Comparison of ENCODE assay signal across 1 cellular context in the genomic region with DNA sequence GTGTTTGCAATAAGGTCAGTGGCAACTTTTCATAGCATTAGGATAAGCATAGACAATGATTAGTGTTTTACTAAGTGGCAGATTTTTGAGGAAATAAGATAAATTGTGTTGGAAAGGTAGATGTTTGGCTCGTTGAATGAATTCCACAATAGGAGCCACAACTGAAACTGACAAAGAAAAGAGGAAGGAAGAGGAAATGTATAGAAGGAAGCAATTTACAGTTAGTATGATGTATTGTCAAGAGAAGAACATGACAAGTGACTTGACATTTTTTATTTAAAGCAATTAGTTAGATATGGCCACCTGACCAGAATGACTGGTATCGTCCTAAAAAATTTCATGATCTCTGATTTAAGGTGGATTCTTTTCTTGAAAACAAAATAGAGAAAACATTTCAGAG.
TF ChIP-seq lines count a peak whose summit lies in the region.

No MANE protein-coding gene starts in this region.

TF ChIP-seq in K562, 482 proteins besides CTCF, POLR2A, EP300 and RAD21 (continues in another document):
- no peak for TF ChIP-seq RBM34 (IDR thresholded peaks at IDR 0.05; ENCODE audit: borderline replicate concordance, insufficient read depth, low read length)
- peak; percentile 95 for TF ChIP-seq MAFG (tag; conservative IDR thresholded peaks at IDR 0.05)
- TF ChIP-seq ZKSCAN8 (CRISPR knock-in tag; IDR thresholded peaks at IDR 0.05): no peak
- TF ChIP-seq POLR2AphosphoS5 (IDR thresholded peaks at IDR 0.05; ENCODE audit: control insufficient read depth, insufficient read depth, low read depth, low read length): no peak
- no peak for TF ChIP-seq TAF9B (IDR thresholded peaks at IDR 0.05; ENCODE audit: partially characterized antibody)
- TF ChIP-seq BHLHE40 (IDR thresholded peaks at IDR 0.05; ENCODE audit: low read length): no peak
- TF ChIP-seq NBN (IDR thresholded peaks at IDR 0.05; ENCODE audit: low read depth): no peak
- no peak for TF ChIP-seq XRCC5 (IDR thresholded peaks at IDR 0.05; ENCODE audit: low read depth, low read length)
- no peak for TF ChIP-seq ELF1 (tag; IDR thresholded peaks at IDR 0.05)
- no peak for TF ChIP-seq BACH1 (tag; IDR thresholded peaks at IDR 0.05)
- TF ChIP-seq SREBF1 (IDR thresholded peaks at IDR 0.05; ENCODE audit: borderline replicate concordance, low read depth, low read length): no peak
- TF ChIP-seq, protein P1, sequence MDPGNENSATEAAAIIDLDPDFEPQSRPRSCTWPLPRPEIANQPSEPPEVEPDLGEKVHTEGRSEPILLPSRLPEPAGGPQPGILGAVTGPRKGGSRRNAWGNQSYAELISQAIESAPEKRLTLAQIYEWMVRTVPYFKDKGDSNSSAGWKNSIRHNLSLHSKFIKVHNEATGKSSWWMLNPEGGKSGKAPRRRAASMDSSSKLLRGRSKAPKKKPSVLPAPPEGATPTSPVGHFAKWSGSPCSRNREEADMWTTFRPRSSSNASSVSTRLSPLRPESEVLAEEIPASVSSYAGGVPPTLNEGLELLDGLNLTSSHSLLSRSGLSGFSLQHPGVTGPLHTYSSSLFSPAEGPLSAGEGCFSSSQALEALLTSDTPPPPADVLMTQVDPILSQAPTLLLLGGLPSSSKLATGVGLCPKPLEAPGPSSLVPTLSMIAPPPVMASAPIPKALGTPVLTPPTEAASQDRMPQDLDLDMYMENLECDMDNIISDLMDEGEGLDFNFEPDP (CRISPR knock-in tag; IDR thresholded peaks at IDR 0.05): no peak
- TF ChIP-seq ERF (CRISPR knock-in tag; IDR thresholded peaks at IDR 0.05): no peak
- no peak for TF ChIP-seq EP400 (IDR thresholded peaks at IDR 0.05)
- 0 out of 2 replicates have a peak, but pooled peaks have one; percentile 49 for TF ChIP-seq ZNF79 (CRISPR knock-in tag; IDR thresholded peaks at IDR 0.05; ENCODE audit: low read depth)
- no peak for TF ChIP-seq ETS2 (tag; IDR thresholded peaks at IDR 0.05; ENCODE audit: borderline replicate concordance, poor library complexity, severe bottlenecking)
- no peak for TF ChIP-seq ZNF76 (CRISPR knock-in tag; IDR thresholded peaks at IDR 0.05; ENCODE audit: borderline replicate concordance)
- TF ChIP-seq BRD9 (IDR thresholded peaks at IDR 0.05; ENCODE audit: low read depth, partially characterized antibody): no peak
- TF ChIP-seq PCBP1 (IDR thresholded peaks at IDR 0.05; ENCODE audit: low read depth, low read length, poor library complexity, severe bottlenecking): no peak
- TF ChIP-seq, protein P2, sequence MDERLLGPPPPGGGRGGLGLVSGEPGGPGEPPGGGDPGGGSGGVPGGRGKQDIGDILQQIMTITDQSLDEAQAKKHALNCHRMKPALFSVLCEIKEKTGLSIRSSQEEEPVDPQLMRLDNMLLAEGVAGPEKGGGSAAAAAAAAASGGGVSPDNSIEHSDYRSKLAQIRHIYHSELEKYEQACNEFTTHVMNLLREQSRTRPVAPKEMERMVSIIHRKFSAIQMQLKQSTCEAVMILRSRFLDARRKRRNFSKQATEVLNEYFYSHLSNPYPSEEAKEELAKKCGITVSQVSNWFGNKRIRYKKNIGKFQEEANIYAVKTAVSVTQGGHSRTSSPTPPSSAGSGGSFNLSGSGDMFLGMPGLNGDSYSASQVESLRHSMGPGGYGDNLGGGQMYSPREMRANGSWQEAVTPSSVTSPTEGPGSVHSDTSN (CRISPR knock-in tag; IDR thresholded peaks at IDR 0.05; ENCODE audit: low read depth): no peak
- TF ChIP-seq, protein P2 (tag; conservative IDR thresholded peaks at IDR 0.05; ENCODE audit: low read depth): peak; percentile 86
- TF ChIP-seq CBFB (CRISPR knock-in tag; IDR thresholded peaks at IDR 0.05): no peak
- peak; percentile 19; the same call in 1 of the 2 replicates for TF ChIP-seq C11orf30 (IDR thresholded peaks at IDR 0.05; ENCODE audit: low read depth)
- no peak for TF ChIP-seq TAF7 (tag; IDR thresholded peaks at IDR 0.05)
- TF ChIP-seq POLR2H (tag; IDR thresholded peaks at IDR 0.05; ENCODE audit: low read depth): no peak
- TF ChIP-seq MXI1 (IDR thresholded peaks at IDR 0.05; ENCODE audit: low read depth, low read length): no peak
- no peak for TF ChIP-seq PYGO2 (tag; IDR thresholded peaks at IDR 0.05)
- no peak for TF ChIP-seq FIP1L1 (IDR thresholded peaks at IDR 0.05; ENCODE audit: low read depth, low read length, poor library complexity, severe bottlenecking)
- TF ChIP-seq HDGF (IDR thresholded peaks at IDR 0.05): no peak
- TF ChIP-seq HOXB6 (CRISPR knock-in tag; IDR thresholded peaks at IDR 0.05; ENCODE audit: borderline replicate concordance): no peak
- TF ChIP-seq ETV1 (tag; conservative IDR thresholded peaks at IDR 0.05; ENCODE audit: low read depth): peak; percentile 19; the same call in 1 of the 2 replicates
- TF ChIP-seq NFE2 (IDR thresholded peaks at IDR 0.05; ENCODE audit: low read depth): peak; percentile 74
- TF ChIP-seq, protein P3, sequence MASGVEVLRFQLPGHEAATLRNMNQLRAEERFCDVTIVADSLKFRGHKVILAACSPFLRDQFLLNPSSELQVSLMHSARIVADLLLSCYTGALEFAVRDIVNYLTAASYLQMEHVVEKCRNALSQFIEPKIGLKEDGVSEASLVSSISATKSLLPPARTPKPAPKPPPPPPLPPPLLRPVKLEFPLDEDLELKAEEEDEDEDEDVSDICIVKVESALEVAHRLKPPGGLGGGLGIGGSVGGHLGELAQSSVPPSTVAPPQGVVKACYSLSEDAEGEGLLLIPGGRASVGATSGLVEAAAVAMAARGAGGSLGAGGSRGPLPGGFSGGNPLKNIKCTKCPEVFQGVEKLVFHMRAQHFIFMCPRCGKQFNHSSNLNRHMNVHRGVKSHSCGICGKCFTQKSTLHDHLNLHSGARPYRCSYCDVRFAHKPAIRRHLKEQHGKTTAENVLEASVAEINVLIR (CRISPR knock-in tag; IDR thresholded peaks at IDR 0.05): no peak
- no peak for TF ChIP-seq RBM17 (IDR thresholded peaks at IDR 0.05; ENCODE audit: borderline replicate concordance, low read depth, low read length)
- peak; percentile 12; the same call in 1 of the 2 replicates for TF ChIP-seq NFE2L1 (tag; IDR thresholded peaks at IDR 0.05; ENCODE audit: borderline replicate concordance, low read depth)
- TF ChIP-seq RBFOX2 (IDR thresholded peaks at IDR 0.05; ENCODE audit: low read depth, low read length): no peak
- TF ChIP-seq, protein P4, sequence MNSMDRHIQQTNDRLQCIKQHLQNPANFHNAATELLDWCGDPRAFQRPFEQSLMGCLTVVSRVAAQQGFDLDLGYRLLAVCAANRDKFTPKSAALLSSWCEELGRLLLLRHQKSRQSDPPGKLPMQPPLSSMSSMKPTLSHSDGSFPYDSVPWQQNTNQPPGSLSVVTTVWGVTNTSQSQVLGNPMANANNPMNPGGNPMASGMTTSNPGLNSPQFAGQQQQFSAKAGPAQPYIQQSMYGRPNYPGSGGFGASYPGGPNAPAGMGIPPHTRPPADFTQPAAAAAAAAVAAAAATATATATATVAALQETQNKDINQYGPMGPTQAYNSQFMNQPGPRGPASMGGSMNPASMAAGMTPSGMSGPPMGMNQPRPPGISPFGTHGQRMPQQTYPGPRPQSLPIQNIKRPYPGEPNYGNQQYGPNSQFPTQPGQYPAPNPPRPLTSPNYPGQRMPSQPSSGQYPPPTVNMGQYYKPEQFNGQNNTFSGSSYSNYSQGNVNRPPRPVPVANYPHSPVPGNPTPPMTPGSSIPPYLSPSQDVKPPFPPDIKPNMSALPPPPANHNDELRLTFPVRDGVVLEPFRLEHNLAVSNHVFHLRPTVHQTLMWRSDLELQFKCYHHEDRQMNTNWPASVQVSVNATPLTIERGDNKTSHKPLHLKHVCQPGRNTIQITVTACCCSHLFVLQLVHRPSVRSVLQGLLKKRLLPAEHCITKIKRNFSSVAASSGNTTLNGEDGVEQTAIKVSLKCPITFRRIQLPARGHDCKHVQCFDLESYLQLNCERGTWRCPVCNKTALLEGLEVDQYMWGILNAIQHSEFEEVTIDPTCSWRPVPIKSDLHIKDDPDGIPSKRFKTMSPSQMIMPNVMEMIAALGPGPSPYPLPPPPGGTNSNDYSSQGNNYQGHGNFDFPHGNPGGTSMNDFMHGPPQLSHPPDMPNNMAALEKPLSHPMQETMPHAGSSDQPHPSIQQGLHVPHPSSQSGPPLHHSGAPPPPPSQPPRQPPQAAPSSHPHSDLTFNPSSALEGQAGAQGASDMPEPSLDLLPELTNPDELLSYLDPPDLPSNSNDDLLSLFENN (IDR thresholded peaks at IDR 0.05; ENCODE audit: low read depth in 2 of 2, low read length in 2 of 2): no peak
- 0 out of 2 replicates have a peak, but pooled peaks have one; percentile 25 for TF ChIP-seq GABPA (tag; conservative IDR thresholded peaks at IDR 0.05; ENCODE audit: low read depth)
- TF ChIP-seq, protein P5, sequence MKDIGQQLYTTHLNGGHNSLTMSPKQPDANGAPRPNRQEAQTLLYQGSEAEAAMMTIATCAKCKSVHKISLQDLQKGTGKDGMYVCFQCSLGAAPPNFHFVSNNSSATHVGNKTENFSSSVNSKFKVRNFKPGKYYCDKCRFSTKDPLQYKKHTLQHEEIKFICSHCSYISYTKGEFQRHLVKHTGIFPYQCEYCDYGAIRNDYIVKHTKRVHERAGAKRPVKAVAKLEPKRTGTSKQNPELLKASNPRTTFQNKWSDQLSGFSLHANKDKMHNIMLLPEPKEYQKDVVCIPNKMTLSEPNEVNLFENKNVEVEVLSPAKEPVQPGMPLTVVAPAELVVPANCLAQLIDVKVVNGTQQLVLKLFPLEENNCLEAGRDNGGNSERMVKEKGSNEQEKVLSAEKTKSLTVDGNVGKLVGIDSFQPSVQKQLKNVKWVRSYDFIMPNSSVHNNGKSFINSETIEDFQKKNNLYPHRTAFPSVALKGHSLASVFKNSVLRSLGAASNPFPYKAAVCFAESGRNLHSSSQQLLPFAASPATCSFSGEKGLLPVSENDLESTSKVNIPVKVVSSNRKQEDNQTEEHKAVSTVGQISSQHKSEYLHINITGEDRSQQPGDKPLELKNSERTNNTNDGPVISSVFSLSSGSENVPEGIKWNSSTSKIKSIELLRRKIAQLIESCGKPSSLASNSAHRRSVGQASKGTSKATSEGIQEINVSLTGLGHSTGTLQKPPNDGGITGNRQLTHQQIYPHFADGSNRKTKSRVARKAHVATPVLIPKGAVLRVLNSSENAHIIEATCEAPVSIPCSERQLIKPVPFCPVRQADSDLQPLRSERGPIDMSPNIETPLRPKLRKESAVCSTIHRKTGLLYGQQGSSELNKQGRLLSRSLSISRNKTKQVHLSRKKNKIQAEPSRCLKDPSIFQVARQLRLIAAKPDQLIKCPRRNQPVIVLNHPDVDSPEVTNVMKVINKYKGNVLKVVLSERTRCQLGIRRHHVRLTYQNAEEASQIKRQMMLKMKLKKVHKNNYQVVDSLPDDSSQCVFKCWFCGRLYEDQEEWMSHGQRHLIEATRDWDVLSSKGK (CRISPR knock-in tag; IDR thresholded peaks at IDR 0.05): no peak
- no peak for TF ChIP-seq ZNF551 (CRISPR knock-in tag; IDR thresholded peaks at IDR 0.05)
- TF ChIP-seq ETV5 (CRISPR knock-in tag; IDR thresholded peaks at IDR 0.05; ENCODE audit: low read depth): no peak
- TF ChIP-seq SP1 (CRISPR knock-in tag; IDR thresholded peaks at IDR 0.05): no peak
- TF ChIP-seq SMAD2 (IDR thresholded peaks at IDR 0.05; ENCODE audit: low read depth, low read length): no peak
- no peak for TF ChIP-seq ZNF584 (CRISPR knock-in tag; IDR thresholded peaks at IDR 0.05; ENCODE audit: low read depth)
- TF ChIP-seq SMAD3 (CRISPR knock-in tag; conservative IDR thresholded peaks at IDR 0.05): no peak
- TF ChIP-seq RFX5 (IDR thresholded peaks at IDR 0.05; ENCODE audit: low read depth, low read length): no peak
- peak in 1 of 2 experiments; percentile 75; a peak in 2 of 4 replicates for TF ChIP-seq ETV6 (IDR thresholded peaks at IDR 0.05; ENCODE audit: borderline replicate concordance in 1 of 2, low read depth in 2 of 2, low read length in 1 of 2)
- no peak for TF ChIP-seq ETV6 (CRISPR knock-in tag; IDR thresholded peaks at IDR 0.05; ENCODE audit: borderline replicate concordance)
- TF ChIP-seq, protein P6, sequence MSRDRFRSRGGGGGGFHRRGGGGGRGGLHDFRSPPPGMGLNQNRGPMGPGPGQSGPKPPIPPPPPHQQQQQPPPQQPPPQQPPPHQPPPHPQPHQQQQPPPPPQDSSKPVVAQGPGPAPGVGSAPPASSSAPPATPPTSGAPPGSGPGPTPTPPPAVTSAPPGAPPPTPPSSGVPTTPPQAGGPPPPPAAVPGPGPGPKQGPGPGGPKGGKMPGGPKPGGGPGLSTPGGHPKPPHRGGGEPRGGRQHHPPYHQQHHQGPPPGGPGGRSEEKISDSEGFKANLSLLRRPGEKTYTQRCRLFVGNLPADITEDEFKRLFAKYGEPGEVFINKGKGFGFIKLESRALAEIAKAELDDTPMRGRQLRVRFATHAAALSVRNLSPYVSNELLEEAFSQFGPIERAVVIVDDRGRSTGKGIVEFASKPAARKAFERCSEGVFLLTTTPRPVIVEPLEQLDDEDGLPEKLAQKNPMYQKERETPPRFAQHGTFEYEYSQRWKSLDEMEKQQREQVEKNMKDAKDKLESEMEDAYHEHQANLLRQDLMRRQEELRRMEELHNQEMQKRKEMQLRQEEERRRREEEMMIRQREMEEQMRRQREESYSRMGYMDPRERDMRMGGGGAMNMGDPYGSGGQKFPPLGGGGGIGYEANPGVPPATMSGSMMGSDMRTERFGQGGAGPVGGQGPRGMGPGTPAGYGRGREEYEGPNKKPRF (IDR thresholded peaks at IDR 0.05; ENCODE audit: low read depth, low read length): no peak
